8 cellular contexts compared by ENCODE assay signal in genomic region chr9:79574166-79574565, GRCh38. TPM values are rescaled to one million over a fixed set of nuclear protein-coding genes. Genes with fewer than 3 reads are reported as not detected.
DNase-seq lines count a peak whose midpoint lies in the region; ATAC-seq and TF ChIP-seq lines count a peak whose summit lies in the region.

No MANE protein-coding gene starts in this region.

- peaks cover 52 to 54% of the 10 kb centered on the region in 2 donors for H3K4me1 ChIP-seq in gastrocnemius medialis

- H3K27ac Mint-ChIP-seq in activated B cell treated with CpG ODN at 0.5 μM for 24 hours: peak overlapping the region; percentile 88
- H3K27ac Mint-ChIP-seq in glutamatergic neuron (ENCODE audit: unreplicated experiment): peak overlapping the region; percentile 83

- in situ Hi-C loops in gastrocnemius medialis (cut with MboI; ENCODE audit: low sequenced_read_pairs in 4 of 4): loop anchor here in 1 of 4 donors (25.0 kb wide), 1 partner anchor 388 kb away; no protein-coding TSS in a partner anchor

- TF ChIP-seq CTCF in GM12864 (IDR thresholded peaks at IDR 0.05; ENCODE audit: low read depth, low read length, missing control alignments) (no peak), activated B cell treated with CpG ODN at 0.5 μM for 24 hours (IDR thresholded peaks at IDR 0.05) (no peak), glutamatergic neuron (IDR thresholded peaks at IDR 0.05; ENCODE audit: partially characterized antibody, unreplicated experiment) (no peak), gastrocnemius medialis (IDR thresholded peaks at IDR 0.05 in 4 of 5, conservative IDR thresholded peaks at IDR 0.05 in 1 of 5) (no peak)

- H3K4me1 Mint-ChIP-seq in activated B cell treated with CpG ODN at 0.5 μM for 24 hours (peaks cover 53% of the 10 kb centered on the region), glutamatergic neuron (ENCODE audit: low read depth, unreplicated experiment) (peaks cover 33% of the 10 kb centered on the region)

- POLR2A ChIA-PET in activated B cell treated with CpG ODN at 0.5 μM for 24 hours (lab: Charles Lee): interaction anchor here (0.6 to 1.1 kb wide), 3 partner anchors 13 to 1277 kb away, joined by 3 read pairs; no protein-coding TSS in a partner anchor

- no peak for ATAC-seq in activated B cell treated with CpG ODN at 0.5 μM for 24 hours (ENCODE audit: low read depth)
- ATAC-seq in gastrocnemius medialis: no peak
- no peak for ATAC-seq in HG03095 (IDR thresholded peaks at IDR 0.05; ENCODE audit: unreplicated experiment)

- H3K36me3 Mint-ChIP-seq in activated B cell treated with CpG ODN at 0.5 μM for 24 hours (ENCODE audit: low read depth) (peaks cover 19% of the 10 kb centered on the region), glutamatergic neuron (ENCODE audit: unreplicated experiment) (peaks cover 5% of the 10 kb centered on the region)

- H3K9me3 Mint-ChIP-seq in activated B cell treated with CpG ODN at 0.5 μM for 24 hours (no peaks in the 10 kb centered on the region), glutamatergic neuron (ENCODE audit: unreplicated experiment) (peaks cover 19% of the 10 kb centered on the region)

- no peaks in the 10 kb centered on the region for H3K36me3 ChIP-seq in gastrocnemius medialis

- no peaks in the 10 kb centered on the region for H3K9me3 ChIP-seq in gastrocnemius medialis

- no peaks in the 10 kb centered on the region for H3K27me3 Mint-ChIP-seq in activated B cell treated with CpG ODN at 0.5 μM for 24 hours
- H3K27me3 Mint-ChIP-seq in glutamatergic neuron (ENCODE audit: unreplicated experiment): peaks cover 7% of the 10 kb centered on the region

- H3K27ac ChIP-seq in gastrocnemius medialis: peak overlapping the region; percentile 91 to 98 (median 92)

- intact Hi-C loops in activated B cell treated with CpG ODN at 0.5 μM for 24 hours (cut with micrococcal nuclease) (loop anchor here (1.0 to 5.0 kb wide), 4 partner anchors 8 to 972 kb away; no protein-coding TSS in a partner anchor), gastrocnemius medialis (cut with DNase I; ENCODE audit: low total_unique reads) (loop anchor here (5.0 to 10.0 kb wide), 3 partner anchors 403 to 488 kb away; no protein-coding TSS in a partner anchor)

- DNase-seq in GM12864 (ENCODE audit: low read depth) (no peak), activated B cell treated with CpG ODN at 0.5 μM for 24 hours (no peak), glutamatergic neuron (no peak), gastrocnemius medialis (no peak), T-helper 9 cell (no peak), cerebellar cortex (ENCODE audit: low spot score) (no peak), iPS-NIHi7 (ENCODE audit: extremely low spot score) (no peak)

- no peaks in the 10 kb centered on the region for H3K27me3 ChIP-seq in gastrocnemius medialis

- H3K4me3 Mint-ChIP-seq in activated B cell treated with CpG ODN at 0.5 μM for 24 hours: peak overlapping the region; percentile 90
- H3K4me3 Mint-ChIP-seq in glutamatergic neuron (ENCODE audit: unreplicated experiment): peak overlapping the region; percentile 96

- CTCF ChIA-PET in activated B cell treated with CpG ODN at 0.5 μM for 24 hours (lab: Charles Lee): no interaction called here

- no peak for TF ChIP-seq POLR2A in gastrocnemius medialis (IDR thresholded peaks at IDR 0.05)

- H3K4me3 ChIP-seq in GM12864 (ENCODE audit: low read depth, low read length) (peak overlapping the region; percentile 67), gastrocnemius medialis (peak overlapping the region; percentile 73 to 88 (median 82))

RNA-seq across cellular contexts. Expression of gene TLE4, which starts 2.4 kb away (rescaled TPM):
- total RNA-seq in activated B cell treated with CpG ODN at 0.5 μM for 24 hours (62.6 and 63.9 TPM in 2 replicates), glutamatergic neuron (ENCODE audit: unreplicated experiment) (97.4 TPM), gastrocnemius medialis (10 to 100 TPM; 30.1 to 64.6 (median 43.4) TPM)
